ENCODE assay signal across 8 cellular contexts in the genomic region with DNA sequence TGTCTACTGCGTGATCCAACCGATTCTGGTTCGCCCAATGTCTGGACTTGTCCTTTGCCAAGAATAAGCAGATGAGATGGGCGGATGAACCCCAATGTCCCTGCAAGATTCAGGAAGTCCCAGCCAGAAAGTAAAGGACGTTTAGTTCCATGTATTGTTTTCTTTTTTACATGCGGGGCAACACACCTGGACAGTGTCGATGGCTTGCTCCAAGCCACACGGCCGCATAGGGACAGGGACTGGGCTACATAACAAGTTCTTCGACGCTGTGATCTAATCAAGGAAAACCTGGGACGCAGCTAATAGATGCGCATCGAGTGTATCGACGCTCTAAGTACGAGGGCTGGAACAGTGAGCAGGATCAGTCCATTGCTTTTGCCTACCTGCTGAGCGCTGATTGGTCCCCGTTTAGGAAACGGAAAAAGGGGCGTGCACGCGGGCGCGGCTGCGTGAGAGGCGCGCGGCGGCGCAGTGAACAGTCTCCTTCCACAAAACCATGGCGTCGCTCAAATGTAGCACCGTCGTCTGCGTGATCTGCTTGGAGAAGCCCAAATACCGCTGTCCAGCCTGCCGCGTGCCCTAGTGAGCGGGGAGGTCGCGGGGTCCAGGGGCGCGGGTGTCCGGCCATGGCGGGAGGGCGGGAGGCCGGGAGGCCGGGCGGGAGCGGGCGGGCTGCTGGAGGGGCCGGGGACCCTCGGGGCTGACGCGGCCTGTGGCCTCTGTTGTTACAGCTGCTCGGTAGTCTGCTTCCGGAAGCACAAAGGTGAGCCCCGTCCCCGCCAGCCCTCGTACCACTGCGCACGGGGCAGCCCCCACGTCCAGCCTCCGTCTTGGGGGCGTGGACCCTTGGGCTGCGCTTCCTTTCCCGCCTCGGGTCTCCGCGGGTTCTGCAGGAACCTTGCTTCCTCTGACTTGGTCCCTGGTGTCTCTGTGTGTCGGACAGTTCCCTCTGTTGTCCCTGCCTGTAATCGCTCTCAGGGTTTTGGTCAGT. TPM values are rescaled to one million over a fixed set of nuclear protein-coding genes. Genes with fewer than 3 reads are reported as not detected.
A peak's percentile ranks its signal among the peaks of the same experiment; 100 is the strongest.
DNase-seq lines count a peak whose midpoint lies in the region; ATAC-seq, FAIRE-seq and TF ChIP-seq lines count a peak whose summit lies in the region.

Gene ZNHIT3 (plus strand): TSS at position 478 of the 991 bp plus-strand sequence. CDS start 19 bp downstream, at position 497.

- H4K20me1 ChIP-seq in SU-DHL-6 (ENCODE audit: low read depth, low read length): no peaks in the 10 kb centered on the region

- WGBS in pancreas, 2 donors: 0% methylated on average over 59 to 73 of the region's 73 CpGs
- 0% methylated on average over 25 to 57 of the region's 73 CpGs for WGBS in thyroid gland, 2 donors

- H3K9me2 ChIP-seq in SU-DHL-6 (replicated peaks; ENCODE audit: insufficient read depth, low read length): no peaks in the 10 kb centered on the region

- H2AFZ ChIP-seq in SU-DHL-6 (ENCODE audit: low read depth, low read length, severe bottlenecking): peak within 1 kb of the TSS; percentile 84

- H3K27me3 ChIP-seq in SU-DHL-6 (ENCODE audit: low read length): no peaks in the 10 kb centered on the region
- H3K27me3 ChIP-seq in pancreas: no peaks in the 10 kb centered on the region
- H3K27me3 ChIP-seq in thyroid gland: no peaks in the 10 kb centered on the region

- H3K4me2 ChIP-seq in SU-DHL-6 (ENCODE audit: low read depth, low read length, poor library complexity, severe bottlenecking): peak within 1 kb of the TSS; percentile 93

- H3K9me3 ChIP-seq in SU-DHL-6 (ENCODE audit: insufficient read depth, low read length): no peaks in the 10 kb centered on the region
- H3K9me3 ChIP-seq in pancreas: no peaks in the 10 kb centered on the region
- H3K9me3 ChIP-seq in thyroid gland: no peaks in the 10 kb centered on the region

- no peak for TF ChIP-seq CTCF in GM12865 (IDR thresholded peaks at IDR 0.05; ENCODE audit: insufficient read depth, low read depth, low read length, missing control alignments)
- TF ChIP-seq CTCF in SU-DHL-6 (IDR thresholded peaks at IDR 0.05; ENCODE audit: insufficient read depth, low read length, poor library complexity, severe bottlenecking): no peak
- TF ChIP-seq CTCF in pancreas (IDR thresholded peaks at IDR 0.05): no peak
- no peak for TF ChIP-seq CTCF in thyroid gland (IDR thresholded peaks at IDR 0.05)

- no peaks in the 10 kb centered on the region for H3K9me3 Mint-ChIP-seq in activated naive CD8-positive, alpha-beta T cell treated with anti-CD3 and anti-CD28 coated beads, Interleukin-2, amount 10 ng/mL, durations not matched to agents 7 days and 5 days

- peak in 1 of 2 donors; percentile 69 for TF ChIP-seq POLR2A in thyroid gland (IDR thresholded peaks at IDR 0.05)

- H3K79me2 ChIP-seq in SU-DHL-6 (ENCODE audit: insufficient read depth, low read length): peaks cover 44% of the 10 kb centered on the region

- H3K4me1 ChIP-seq in pancreas: peaks cover 3 to 18% (median 12%) of the 10 kb centered on the region in 3 donors
- peaks cover 25 to 30% of the 10 kb centered on the region in 2 donors for H3K4me1 ChIP-seq in thyroid gland

- peak; percentile 87 for ATAC-seq in HG02763 (IDR thresholded peaks at IDR 0.05; ENCODE audit: unreplicated experiment)
- peak; percentile 94 for ATAC-seq in activated naive CD8-positive, alpha-beta T cell treated with anti-CD3 and anti-CD28 coated beads, Interleukin-2, amount 10 ng/mL, durations not matched to agents 7 days and 5 days (ENCODE audit: low read depth)
- peak; percentile 95 for ATAC-seq in Right ventricle myocardium superior (ENCODE audit: poor library complexity)
- ATAC-seq in pancreas: peak; percentile 91 to 96 (median 94)

- POLR2A ChIA-PET in activated naive CD8-positive, alpha-beta T cell treated with anti-CD3 and anti-CD28 coated beads, Interleukin-2, amount 10 ng/mL, durations not matched to agents 7 days and 5 days (lab: Charles Lee): interaction anchor here (0.6 to 1.8 kb wide), 4 partner anchors 8 to 115 kb away, joined by 3 to 12 read pairs (median 4); partner anchors contain the start of genes GGNBP2 and MRM1

- peak within 1 kb of the TSS; percentile 67 for H3K9ac ChIP-seq in SU-DHL-6 (ENCODE audit: low read length)

- H3K4me3 ChIP-seq in GM12865 (ENCODE audit: low read depth, low read length): peak within 1 kb of the TSS; percentile 79
- peak within 1 kb of the TSS; percentile 80 for H3K4me3 ChIP-seq in SU-DHL-6 (ENCODE audit: insufficient read depth, low read length, poor library complexity, severe bottlenecking)
- peak within 1 kb of the TSS; percentile 58 to 98 (median 71) for H3K4me3 ChIP-seq in pancreas
- peak within 1 kb of the TSS; percentile 34 to 91 (median 62) for H3K4me3 ChIP-seq in thyroid gland (replicated peaks in 1 of 3)

- H3K4me3 Mint-ChIP-seq in activated naive CD8-positive, alpha-beta T cell treated with anti-CD3 and anti-CD28 coated beads, Interleukin-2, amount 10 ng/mL, durations not matched to agents 7 days and 5 days: peak within 1 kb of the TSS; percentile 93

- peaks cover 3% of the 10 kb centered on the region; the same call in 1 of the 2 replicates for H3F3A ChIP-seq in SU-DHL-6 (ENCODE audit: insufficient read depth)

- peaks cover 14% of the 10 kb centered on the region for H3K36me3 Mint-ChIP-seq in activated naive CD8-positive, alpha-beta T cell treated with anti-CD3 and anti-CD28 coated beads, Interleukin-2, amount 10 ng/mL, durations not matched to agents 7 days and 5 days

- no peak for FAIRE-seq in pancreas (lab: Jason Lieb, UNC)

- H3K27ac Mint-ChIP-seq in activated naive CD8-positive, alpha-beta T cell treated with anti-CD3 and anti-CD28 coated beads, Interleukin-2, amount 10 ng/mL, durations not matched to agents 7 days and 5 days: peak within 1 kb of the TSS; percentile 93

- H3K36me3 ChIP-seq in SU-DHL-6 (ENCODE audit: low read length) (no peaks in the 10 kb centered on the region), pancreas (no peaks in the 10 kb centered on the region), thyroid gland (no peaks in the 10 kb centered on the region)

- intact Hi-C loops in Right ventricle myocardium superior (cut with DNase I): loop anchor here (10.0 kb wide), 1 partner anchor 58 kb away; the partner anchor contains the start of gene GGNBP2
- intact Hi-C loops in pancreas (cut with DNase I): no loop called here
- intact Hi-C loops in thyroid gland (cut with DNase I): no loop called here

- peaks cover 26% of the 10 kb centered on the region for H3K4me1 Mint-ChIP-seq in activated naive CD8-positive, alpha-beta T cell treated with anti-CD3 and anti-CD28 coated beads, Interleukin-2, amount 10 ng/mL, durations not matched to agents 7 days and 5 days

- DNase-seq in GM12865 (ENCODE audit: low read depth): peak; percentile 95
- DNase-seq in NCI-H1417 (lab: John Stamatoyannopoulos, UW): peak; percentile 93 to 97 (median 96)
- DNase-seq in activated naive CD8-positive, alpha-beta T cell treated with anti-CD3 and anti-CD28 coated beads, Interleukin-2, amount 10 ng/mL, durations not matched to agents 7 days and 5 days: peak; percentile 89
- peak; percentile 95 for DNase-seq in Right ventricle myocardium superior
- peak; percentile 86 to 94 (median 90) for DNase-seq in pancreas
- DNase-seq in thyroid gland: peak; percentile 91 to 92

- H3K27ac ChIP-seq in SU-DHL-6 (ENCODE audit: low read depth, low read length) (peak within 1 kb of the TSS; percentile 51), pancreas (peak within 1 kb of the TSS; percentile 10 to 57 (median 34)), thyroid gland (peak within 1 kb of the TSS in 2 of 3 donors; percentile 72 to 82)

- peaks cover 10% of the 10 kb centered on the region for H3K27me3 Mint-ChIP-seq in activated naive CD8-positive, alpha-beta T cell treated with anti-CD3 and anti-CD28 coated beads, Interleukin-2, amount 10 ng/mL, durations not matched to agents 7 days and 5 days

RNA-seq across cellular contexts. Expression of gene ZNHIT3, which starts in this region (rescaled TPM):
- 10 to 100 TPM; 48.4 to 48.8 TPM for total RNA-seq in activated naive CD8-positive, alpha-beta T cell treated with anti-CD3 and anti-CD28 coated beads, Interleukin-2, amount 10 ng/mL, durations not matched to agents 7 days and 5 days
- total RNA-seq in Right ventricle myocardium superior: 20.0 TPM
- total RNA-seq in pancreas: 10 to 100 TPM; 13.6 to 19.2 (median 15.4) TPM
- 10 to 100 TPM; 20.4 to 31.8 TPM for polyA plus RNA-seq in pancreas
- 10 to 100 TPM; 21.6 to 46.4 (median 29.1) TPM for total RNA-seq in thyroid gland

Comparison
In these comparisons a context has a peak if more than half of its experiments do, and no peak if none do; other contexts are left out.
1. Peak in every context shown above with its lines: DNase-seq, ATAC-seq, H3K4me3 ChIP-seq and H3K27ac ChIP-seq.